In genomic region chr1:32020338-32020737, GRCh38 we compare ENCODE assay signal across 11 cellular contexts. TPM values are rescaled to one million over a fixed set of nuclear protein-coding genes. Genes with fewer than 3 reads are reported as not detected.
DNase-seq lines count a peak whose midpoint lies in the region; ATAC-seq and TF ChIP-seq lines count a peak whose summit lies in the region.
"Had no signal": no experiment of that assay in that cellular context is flagged by ENCODE, and none has a peak within 500 bp of the region (broad histone marks: within the 10 kb centered on the region; RNA-seq: fewer than 3 reads in every experiment).

No MANE protein-coding gene starts in this region.

- no peaks in the 10 kb centered on the region for H3K9me3 ChIP-seq in BLaER1
- no peaks in the 10 kb centered on the region for H3K9me3 ChIP-seq in H9 (ENCODE audit: control insufficient read depth, low read depth, low read length)

- H3K4me1 Mint-ChIP-seq in H9 = peaks cover 14 to 16% of the 10 kb centered on the region in 2 experiments
- peaks cover 76% of the 10 kb centered on the region for H3K4me1 Mint-ChIP-seq in chondrocyte (ENCODE audit: low read depth)
- peaks cover 21 to 64% (median 55%) of the 10 kb centered on the region in 3 donors for H3K4me1 Mint-ChIP-seq in naive B cell

- no peak overlapping the region for H4K8ac ChIP-seq in H9 (replicated peaks; ENCODE audit: insufficient read length, low read depth, low read length)

- H3K27ac Mint-ChIP-seq in H9 (0 out of 7 replicates have a peak overlapping the region, but pooled peaks of 2 of the 3 experiments have one; percentile 49 to 70), chondrocyte (ENCODE audit: unreplicated experiment) (peak overlapping the region; percentile 86), naive B cell (peak overlapping the region in 4 of 6 donors; percentile 47 to 80 (median 64))

- H3K4me3 Mint-ChIP-seq in H9 = no peak overlapping the region
- no peak overlapping the region for H3K4me3 Mint-ChIP-seq in chondrocyte (ENCODE audit: unreplicated experiment)
- peak overlapping the region in 6 of 8 donors; percentile 12 to 57 (median 42) for H3K4me3 Mint-ChIP-seq in naive B cell

- H2BK15ac ChIP-seq in H9 (ENCODE audit: low read depth, low read length) = no peak overlapping the region

- H3K4me3 ChIP-seq in BLaER1 = no peak overlapping the region

- H2BK20ac ChIP-seq in H9 (ENCODE audit: low read depth, low read length, poor library complexity, severe bottlenecking) = no peak overlapping the region

- no peak overlapping the region for H3T11ph ChIP-seq in H9 (ENCODE audit: low read length)

- no peak overlapping the region for H3K56ac ChIP-seq in H9 (ENCODE audit: insufficient read length, low read depth, low read length)

- H3K27ac ChIP-seq in BLaER1 (no peak overlapping the region), H9 (ENCODE audit: insufficient read length, low read depth, low read length) (no peak overlapping the region)

- H3K18ac ChIP-seq in H9 (ENCODE audit: insufficient read length, low read depth, low read length) = no peak overlapping the region

- no peak overlapping the region for H3K4ac ChIP-seq in H9 (ENCODE audit: low read depth, low read length)

- peaks cover 17 to 40% (median 39%) of the 10 kb centered on the region in 3 experiments for H3K36me3 Mint-ChIP-seq in H9 (ENCODE audit: insufficient read depth in 1 of 3, low read depth in 3 of 3)
- H3K36me3 Mint-ChIP-seq in chondrocyte (ENCODE audit: low read depth) = no peaks in the 10 kb centered on the region
- peaks cover 0 to 4% of the 10 kb centered on the region in 2 donors for H3K36me3 Mint-ChIP-seq in naive B cell

- H2AFZ ChIP-seq in H9 (ENCODE audit: low read length) = no peak overlapping the region

- no peaks in the 10 kb centered on the region for H3K79me1 ChIP-seq in H9 (ENCODE audit: insufficient read depth, low read depth, low read length, poor library complexity, severe bottlenecking)

- ATAC-seq in naive B cell (ENCODE audit: low read depth in 2 of 2) (peak in 1 of 2 donors; percentile 51), HG02642 (IDR thresholded peaks at IDR 0.05; ENCODE audit: poor library complexity, unreplicated experiment) (no peak)

- TF ChIP-seq CTCF in H9 (conservative IDR thresholded peaks at IDR 0.05) (no peak), chondrocyte (IDR thresholded peaks at IDR 0.05) (no peak)

- H3K4me2 ChIP-seq in BLaER1 (peak overlapping the region; percentile 63), H9 (ENCODE audit: insufficient read depth, insufficient read length, low read length) (no peak overlapping the region)

- H3K14ac ChIP-seq in H9 (ENCODE audit: insufficient read depth, low read length) = no peak overlapping the region

- no peaks in the 10 kb centered on the region for H3K27me3 Mint-ChIP-seq in H9 (ENCODE audit: low read depth)
- H3K27me3 Mint-ChIP-seq in chondrocyte (ENCODE audit: low read depth) = no peaks in the 10 kb centered on the region
- no peaks in the 10 kb centered on the region for H3K27me3 Mint-ChIP-seq in naive B cell

- peaks cover 77% of the 10 kb centered on the region for H3K79me2 ChIP-seq in H9 (ENCODE audit: insufficient read depth, low read length)

- no CpG with 5 or more reads among the region's 6 CpGs for WGBS in H9 (ENCODE audit: extremely low coverage, insufficient read length, low lambda C conversion rate)

- H3K36me3 ChIP-seq in BLaER1 = peaks cover 96% of the 10 kb centered on the region

- H4K5ac ChIP-seq in H9 (ENCODE audit: insufficient read length, low read depth, low read length) = no peak overlapping the region

- H3K9ac ChIP-seq in BLaER1 (peak overlapping the region; percentile 29; the same call in 1 of the 2 replicates), H9 (ENCODE audit: extremely low read depth, insufficient read length, low read length) (no peak overlapping the region)

- H4K91ac ChIP-seq in H9 (ENCODE audit: insufficient read length, low read depth, low read length) = no peak overlapping the region

- H2AK5ac ChIP-seq in H9 (ENCODE audit: insufficient read length, low read length) = no peak overlapping the region

- no peak overlapping the region for H2BK12ac ChIP-seq in H9 (ENCODE audit: insufficient read length, low read depth, low read length)

- H3K23me2 ChIP-seq in H9 (ENCODE audit: insufficient read length, low read depth, low read length, poor library complexity, severe bottlenecking) = no peaks in the 10 kb centered on the region

- H3K4me1 ChIP-seq in BLaER1 = peaks cover 96% of the 10 kb centered on the region
- H3K4me1 ChIP-seq in H9 (ENCODE audit: insufficient read depth, low read length) = no peaks in the 10 kb centered on the region; the same call in 1 of the 2 replicates

- no peak for DNase-seq in H9
- DNase-seq in chondrocyte (ENCODE audit: low spot score) = no peak
- no peak for DNase-seq in naive B cell
- DNase-seq in GM19238 (ENCODE audit: insufficient read length, low spot score) = no peak
- DNase-seq in SHP77 (lab: John Stamatoyannopoulos, UW) = no peak
- no peak for DNase-seq in activated CD4-positive, alpha-beta T cell treated with anti-CD3 and anti-CD28 coated beads for 4 hours
- DNase-seq: activated CD4-positive, CD25-positive, alpha-beta regulatory T cell; NCI-H2029 treated with DMSO at 0.1 percent for 48 hours; stimulated activated CD4-positive, alpha-beta T cell treated with anti-CD3 and anti-CD28 coated beads, Interleukin-1b, Interleukin-23, amount 100 ng/mL, for 48 hours had no signal

- H3K23ac ChIP-seq in H9 (ENCODE audit: insufficient read length, low read depth, low read length) = no peak overlapping the region

- H3K9me3 Mint-ChIP-seq in H9 (no peaks in the 10 kb centered on the region), chondrocyte (ENCODE audit: low read depth) (no peaks in the 10 kb centered on the region), naive B cell (no peaks in the 10 kb centered on the region)

- H4K20me1 ChIP-seq in BLaER1 (peaks cover 100% of the 10 kb centered on the region), H9 (ENCODE audit: control insufficient read depth, insufficient read depth, insufficient read length) (no peaks in the 10 kb centered on the region)

- no peak overlapping the region for H2BK5ac ChIP-seq in H9 (ENCODE audit: insufficient read length, low read length)

- no peak overlapping the region for H2BK120ac ChIP-seq in H9 (ENCODE audit: low read depth, low read length, poor library complexity, severe bottlenecking)

- H3K27me3 ChIP-seq in BLaER1 (no peaks in the 10 kb centered on the region), H9 (ENCODE audit: insufficient read depth, low read length) (no peaks in the 10 kb centered on the region)

RNA-seq across cellular contexts. Expression of gene KHDRBS1, which starts 6.7 kb away (rescaled TPM):
- 267 and 273 TPM in 2 replicates for total RNA-seq in H9 (2021)
- 90.5 to 136 TPM (median 95.1 TPM) in 3 replicates for total RNA-seq in chondrocyte
- 100 to 1,000 TPM in 5 of 6 donors, 10 to 100 TPM in 1; 96.3 to 134 (median 115) TPM for polyA plus RNA-seq in naive B cell (ENCODE audit: low read depth in 6 of 6)

RNA-seq across cellular contexts. Expression of gene TMEM39B, which starts 52.4 kb away (rescaled TPM):
- total RNA-seq in H9 (2021) (25.0 and 27.4 TPM in 2 replicates), chondrocyte (13.9 to 15.8 TPM (median 14.1 TPM) in 3 replicates)
- polyA plus RNA-seq in naive B cell (ENCODE audit: low read depth in 6 of 6) = 1 to 10 TPM; 2.1 to 6.6 (median 4.1) TPM

Comparison
In these comparisons a context has a peak if more than half of its experiments do, and no peak if none do; other contexts are left out.
1. H3K4me3 Mint-ChIP-seq: peak in naive B cell (6 of 8); none in H9 (0 of 2) and chondrocyte (single experiment).
2. Peak in every context shown above with its lines, with median percentiles within 50 percentile points of each other: H3K27ac Mint-ChIP-seq.